ENCODE assay signal across 1 cellular context in genomic region chr20:47032969-47033578, GRCh38.
TF ChIP-seq lines count a peak whose summit lies in the region.

No MANE protein-coding gene starts in this region.

TF ChIP-seq in HepG2, 621 proteins besides CTCF, POLR2A, EP300 and RAD21 (continued from another document and continues in another):
- peak; percentile 60; the same call in 1 of the 2 replicates for TF ChIP-seq ZNF614 (CRISPR knock-in tag; IDR thresholded peaks at IDR 0.05; ENCODE audit: borderline replicate concordance)
- 0 out of 2 replicates have a peak, but pooled peaks have one; percentile 52 for TF ChIP-seq NRL (CRISPR knock-in tag; IDR thresholded peaks at IDR 0.05; ENCODE audit: borderline replicate concordance)
- peak; percentile 62; the same call in 1 of the 2 replicates for TF ChIP-seq ZNF317 (CRISPR knock-in tag; IDR thresholded peaks at IDR 0.05)
- TF ChIP-seq ARNT (IDR thresholded peaks at IDR 0.05): no peak
- 0 out of 2 replicates have a peak, but pooled peaks have one; percentile 12 for TF ChIP-seq NKX3-1 (CRISPR knock-in tag; IDR thresholded peaks at IDR 0.05)
- peak; percentile 47; the same call in 1 of the 2 replicates for TF ChIP-seq HMG20A (CRISPR knock-in tag; IDR thresholded peaks at IDR 0.05; ENCODE audit: borderline replicate concordance)
- TF ChIP-seq SMC3 (IDR thresholded peaks at IDR 0.05; ENCODE audit: low read length): peak; percentile 32; the same call in 1 of the 2 replicates
- 0 out of 2 replicates have a peak, but pooled peaks have one; percentile 48 for TF ChIP-seq HOMEZ (CRISPR knock-in tag; IDR thresholded peaks at IDR 0.05; ENCODE audit: low read depth)
- peak; percentile 67; the same call in 1 of the 2 replicates for TF ChIP-seq TFAP4 (IDR thresholded peaks at IDR 0.05; ENCODE audit: borderline replicate concordance, low read depth)
- no peak for TF ChIP-seq TOE1 (CRISPR knock-in tag; IDR thresholded peaks at IDR 0.05)
- TF ChIP-seq ZNF772 (CRISPR knock-in tag; IDR thresholded peaks at IDR 0.05): 0 out of 2 replicates have a peak, but pooled peaks have one; percentile 35
- no peak for TF ChIP-seq ZZZ3 (CRISPR knock-in tag; IDR thresholded peaks at IDR 0.05; ENCODE audit: borderline replicate concordance)
- TF ChIP-seq ZFX (CRISPR knock-in tag; IDR thresholded peaks at IDR 0.05; ENCODE audit: low read depth): no peak
- peak; percentile 42; the same call in 1 of the 2 replicates for TF ChIP-seq KDM5B (CRISPR knock-in tag; IDR thresholded peaks at IDR 0.05; ENCODE audit: borderline replicate concordance)
- peak; percentile 54; the same call in 1 of the 2 replicates for TF ChIP-seq ZMYM3 (CRISPR knock-in tag; IDR thresholded peaks at IDR 0.05)
- TF ChIP-seq IRF9 (CRISPR knock-in tag; IDR thresholded peaks at IDR 0.05; ENCODE audit: borderline replicate concordance): 0 out of 2 replicates have a peak, but pooled peaks have one; percentile 39
- no peak for TF ChIP-seq CBX2 (IDR thresholded peaks at IDR 0.05; ENCODE audit: low read depth, low read length)
- peak; percentile 76; the same call in 1 of the 2 replicates for TF ChIP-seq CBX2 (CRISPR knock-in tag; IDR thresholded peaks at IDR 0.05; ENCODE audit: low read depth)
- peak; percentile 52; the same call in 1 of the 2 replicates for TF ChIP-seq SPEN (CRISPR knock-in tag; IDR thresholded peaks at IDR 0.05; ENCODE audit: low read depth)
- TF ChIP-seq ELF1 (CRISPR knock-in tag; IDR thresholded peaks at IDR 0.05): no peak
- peak; percentile 61; the same call in 1 of the 2 replicates for TF ChIP-seq ERF (CRISPR knock-in tag; IDR thresholded peaks at IDR 0.05)
- TF ChIP-seq ZNF788 (CRISPR knock-in tag; IDR thresholded peaks at IDR 0.05; ENCODE audit: borderline replicate concordance): peak; percentile 68; the same call in 1 of the 2 replicates
- TF ChIP-seq TCF12 (IDR thresholded peaks at IDR 0.05): no peak
- TF ChIP-seq TCF12 (CRISPR knock-in tag; IDR thresholded peaks at IDR 0.05): peak; percentile 73; the same call in 1 of the 2 replicates
- peak; percentile 30; the same call in 1 of the 2 replicates for TF ChIP-seq POGZ (CRISPR knock-in tag; IDR thresholded peaks at IDR 0.05)
- 0 out of 2 replicates have a peak, but pooled peaks have one; percentile 36 for TF ChIP-seq ZFP37 (CRISPR knock-in tag; IDR thresholded peaks at IDR 0.05; ENCODE audit: borderline replicate concordance)
- no peak for TF ChIP-seq NFAT5 (CRISPR knock-in tag; IDR thresholded peaks at IDR 0.05)
- peak; percentile 58 for TF ChIP-seq PAXIP1 (CRISPR knock-in tag; conservative IDR thresholded peaks at IDR 0.05)
- 0 out of 2 replicates have a peak, but pooled peaks have one; percentile 47 for TF ChIP-seq ATF2 (CRISPR knock-in tag; IDR thresholded peaks at IDR 0.05)
- TF ChIP-seq SOX6 (IDR thresholded peaks at IDR 0.05): no peak
- TF ChIP-seq SOX6 (CRISPR knock-in tag; IDR thresholded peaks at IDR 0.05): peak; percentile 72
- TF ChIP-seq DRAP1 (CRISPR knock-in tag; IDR thresholded peaks at IDR 0.05): no peak
- no peak for TF ChIP-seq TAF15 (IDR thresholded peaks at IDR 0.05; ENCODE audit: low read depth, low read length, poor library complexity, severe bottlenecking)
- no peak for TF ChIP-seq GZF1 (CRISPR knock-in tag; IDR thresholded peaks at IDR 0.05)
- TF ChIP-seq NR2F6 (IDR thresholded peaks at IDR 0.05): peak; percentile 83
- peak; percentile 89 for TF ChIP-seq NR2F6 (CRISPR knock-in tag; IDR thresholded peaks at IDR 0.05)
- TF ChIP-seq TIGD3 (CRISPR knock-in tag; IDR thresholded peaks at IDR 0.05; ENCODE audit: borderline replicate concordance): no peak
- 0 out of 2 replicates have a peak, but pooled peaks have one; percentile 63 for TF ChIP-seq WIZ (CRISPR knock-in tag; IDR thresholded peaks at IDR 0.05)
- no peak for TF ChIP-seq AGO1 (IDR thresholded peaks at IDR 0.05; ENCODE audit: low read depth, low read length, poor library complexity, severe bottlenecking)
